In genomic region chr2:128535928-128536327, GRCh38 we compare ENCODE assay signal across 12 cellular contexts.
DNase-seq lines count a peak whose midpoint lies in the region; ATAC-seq, FAIRE-seq and TF ChIP-seq lines count a peak whose summit lies in the region.
"Had no signal": no experiment of that assay in that cellular context is flagged by ENCODE, and none has a peak within 500 bp of the region (broad histone marks: within the 10 kb centered on the region; RNA-seq: fewer than 3 reads in every experiment).

No MANE protein-coding gene starts in this region.

- no TSS peak for BruUV-seq in HCT116 (replicated peaks; lab: Mats Ljungman, UMichigan)

- CTCF ChIA-PET in A549 (lab: Yijun Ruan, JAX) (no interaction called here), HCT116 (lab: Charles Lee) (no interaction called here)

- no peak for FAIRE-seq in A549 (lab: Jason Lieb, UNC)

- intact Hi-C loops in HCT116 (cut with micrococcal nuclease): no loop called here

- RAD21 ChIA-PET in HCT116 (lab: Charles Lee; ENCODE audit: low non-redundant PET in 1 of 2, low total read pairs in 2 of 2, uncharacterized antibody in 2 of 2, unreplicated experiment in 2 of 2): no interaction called here

- no peaks in the 10 kb centered on the region for H3K79me2 ChIP-seq in HCT116 (ENCODE audit: insufficient read depth, low read length)

- TF ChIP-seq EP300 in A549 (IDR thresholded peaks at IDR 0.05): no peak

- TF ChIP-seq POLR2A in A549 (IDR thresholded peaks at IDR 0.05; ENCODE audit: low read length) (no peak), HCT116 (IDR thresholded peaks at IDR 0.05; ENCODE audit: borderline replicate concordance, extremely low read depth, insufficient read depth, insufficient read length) (no peak)

- no peaks in the 10 kb centered on the region for H4K20me1 ChIP-seq in HCT116 (ENCODE audit: insufficient read depth)

- H2AFZ ChIP-seq in HCT116 (ENCODE audit: low read depth, low read length, poor library complexity, severe bottlenecking): peak overlapping the region; percentile 94

- ATAC-seq in A549: peak in 1 of 2 experiments; percentile 67; a peak in 2 of 6 replicates
- peak; percentile 70 for ATAC-seq in HCT116
- no peak for ATAC-seq in GM18907 (IDR thresholded peaks at IDR 0.05; ENCODE audit: unreplicated experiment)
- ATAC-seq: stimulated activated effector memory CD8-positive, alpha-beta T cell treated with anti-CD3 and anti-CD28 coated beads, Interleukin-12 subunit alpha, Interleukin-12 subunit beta, amount 100 ng/mL, for 72 hours had no signal

- 48% methylated on average over 8 of the region's 8 CpGs for WGBS in A549 (ENCODE audit: missing lambda C conversion rate)

- POLR2A ChIA-PET in A549 (lab: Yijun Ruan, JAX) (interaction anchor here (0.6 kb wide), 1 partner anchor 34 kb away, joined by 3 read pairs; no protein-coding TSS in a partner anchor), HCT116 (lab: Charles Lee) (no interaction called here)

- no peak overlapping the region for H3K4me3 ChIP-seq in A549
- peak overlapping the region in 1 of 2 experiments; percentile 30; a peak in 2 of 4 replicates for H3K4me3 ChIP-seq in HCT116 (replicated peaks in 1 of 2; ENCODE audit: low read depth in 1 of 2, low read length in 2 of 2)
- H3K4me3 ChIP-seq in adipocyte (ENCODE audit: low read length): no peak overlapping the region

- H3K36me3 ChIP-seq in HCT116 (ENCODE audit: control insufficient read depth in 1 of 2, insufficient read depth in 2 of 2, low read length in 2 of 2) (no peaks in the 10 kb centered on the region), adipocyte (ENCODE audit: control insufficient read depth, insufficient read depth, low read length, severe bottlenecking) (no peaks in the 10 kb centered on the region)

- H3K4me1 ChIP-seq in A549: no peaks in the 10 kb centered on the region
- peaks cover 20 to 44% of the 10 kb centered on the region in 2 experiments; a peak in 3 of 4 replicates for H3K4me1 ChIP-seq in HCT116 (ENCODE audit: control insufficient read depth in 1 of 2, insufficient read depth in 2 of 2, low read length in 2 of 2)
- peaks cover 31% of the 10 kb centered on the region for H3K4me1 ChIP-seq in adipocyte (ENCODE audit: control insufficient read depth, insufficient read depth, low read length)

- H3K4me2 ChIP-seq in A549 (no peak overlapping the region), HCT116 (ENCODE audit: low read length) (peak overlapping the region; percentile 63)

- no peaks in the 10 kb centered on the region; the same call in 1 of the 2 replicates for H3K9me2 ChIP-seq in HCT116 (ENCODE audit: insufficient read depth)

- H3K9me3 ChIP-seq in A549 (no peaks in the 10 kb centered on the region), HCT116 (ENCODE audit: control insufficient read depth in 1 of 2, insufficient read depth in 1 of 2, low read depth in 1 of 2, low read length in 2 of 2) (no peaks in the 10 kb centered on the region), adipocyte (ENCODE audit: control insufficient read depth, low read length) (no peaks in the 10 kb centered on the region)

- TF ChIP-seq CTCF in A549 (IDR thresholded peaks at IDR 0.05): no peak
- no peak for TF ChIP-seq CTCF in HCT116 (IDR thresholded peaks at IDR 0.05 in 2 of 3, conservative IDR thresholded peaks at IDR 0.05 in 1 of 3; ENCODE audit: borderline replicate concordance in 1 of 3, insufficient read depth in 1 of 3, low read depth in 2 of 3, low read length in 2 of 3)

- DNase-seq in A549 (ENCODE audit: low read depth in 1 of 2, low spot score in 1 of 2) (no peak), HCT116 (ENCODE audit: low read depth, low spot score) (peak; percentile 54), adipocyte (ENCODE audit: low read depth) (peak; percentile 63), iPS-NIHi7 (ENCODE audit: extremely low spot score) (peak; percentile 40), DMS79 (lab: John Stamatoyannopoulos, UW) (no peak)
- no peak for DNase-seq in activated CD8-positive, alpha-beta memory T cell treated with anti-CD3 and anti-CD28 coated beads, Interleukin-2, amount 50 U/mL, for 4 hours
- DNase-seq in activated effector memory CD4-positive, alpha-beta T cell treated with anti-CD3 and anti-CD28 coated beads, Interleukin-2, amount 50 U/mL, for 16 hours: no peak
- DNase-seq: KBM-7; stimulated activated CD4-positive, alpha-beta T cell treated with anti-CD3 and anti-CD28 coated beads, Interleukin-12 subunit alpha, Interleukin-12 subunit beta, amount 100 ng/mL, for 4 hours had no signal

- no peak for TF ChIP-seq RAD21 in A549 (conservative IDR thresholded peaks at IDR 0.05 in 1 of 2, IDR thresholded peaks at IDR 0.05 in 1 of 2)
- no peak for TF ChIP-seq RAD21 in HCT116 (IDR thresholded peaks at IDR 0.05; ENCODE audit: low read depth)

- H3K27ac ChIP-seq in A549 (no peak overlapping the region), HCT116 (ENCODE audit: low read depth, low read length) (no peak overlapping the region)
- H3K27ac ChIP-seq: C4-2B had no signal

- H3K9ac ChIP-seq in HCT116 (ENCODE audit: low read length): 0 out of 2 replicates have a peak overlapping the region, but pooled peaks have one; percentile 20
- no peak overlapping the region for H3K9ac ChIP-seq in adipocyte (ENCODE audit: low read length)

- H3K27me3 ChIP-seq in HCT116 (ENCODE audit: insufficient read depth, low read length) (no peaks in the 10 kb centered on the region), adipocyte (replicated peaks; ENCODE audit: control insufficient read depth, insufficient read depth, low read length) (no peaks in the 10 kb centered on the region)

TF ChIP-seq in A549, 52 proteins besides CTCF, POLR2A, EP300 and RAD21:
- TF ChIP-seq, protein P1, sequence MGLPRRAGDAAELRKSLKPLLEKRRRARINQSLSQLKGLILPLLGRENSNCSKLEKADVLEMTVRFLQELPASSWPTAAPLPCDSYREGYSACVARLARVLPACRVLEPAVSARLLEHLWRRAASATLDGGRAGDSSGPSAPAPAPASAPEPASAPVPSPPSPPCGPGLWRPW (IDR thresholded peaks at IDR 0.05): no peak
- TF ChIP-seq FOSL2 (IDR thresholded peaks at IDR 0.05): no peak
- peak; percentile 36; the same call in 1 of the 2 replicates for TF ChIP-seq FOSL2 (CRISPR knock-in tag; IDR thresholded peaks at IDR 0.05)

TF ChIP-seq in HCT116, 20 proteins besides CTCF, POLR2A, EP300 and RAD21:
- TF ChIP-seq CBX3 (IDR thresholded peaks at IDR 0.05; ENCODE audit: low read depth) (peak; percentile 78; the same call in 1 of the 2 replicates), MAX (IDR thresholded peaks at IDR 0.05) (0 out of 2 replicates have a peak, but pooled peaks have one; percentile 11), FOSL1 (IDR thresholded peaks at IDR 0.05; ENCODE audit: low read depth) (peak; percentile 75), SP1 (IDR thresholded peaks at IDR 0.05; ENCODE audit: low read depth) (peak; percentile 19; the same call in 1 of the 2 replicates), JUND (IDR thresholded peaks at IDR 0.05) (peak; percentile 73)
- TF ChIP-seq, protein P2, sequence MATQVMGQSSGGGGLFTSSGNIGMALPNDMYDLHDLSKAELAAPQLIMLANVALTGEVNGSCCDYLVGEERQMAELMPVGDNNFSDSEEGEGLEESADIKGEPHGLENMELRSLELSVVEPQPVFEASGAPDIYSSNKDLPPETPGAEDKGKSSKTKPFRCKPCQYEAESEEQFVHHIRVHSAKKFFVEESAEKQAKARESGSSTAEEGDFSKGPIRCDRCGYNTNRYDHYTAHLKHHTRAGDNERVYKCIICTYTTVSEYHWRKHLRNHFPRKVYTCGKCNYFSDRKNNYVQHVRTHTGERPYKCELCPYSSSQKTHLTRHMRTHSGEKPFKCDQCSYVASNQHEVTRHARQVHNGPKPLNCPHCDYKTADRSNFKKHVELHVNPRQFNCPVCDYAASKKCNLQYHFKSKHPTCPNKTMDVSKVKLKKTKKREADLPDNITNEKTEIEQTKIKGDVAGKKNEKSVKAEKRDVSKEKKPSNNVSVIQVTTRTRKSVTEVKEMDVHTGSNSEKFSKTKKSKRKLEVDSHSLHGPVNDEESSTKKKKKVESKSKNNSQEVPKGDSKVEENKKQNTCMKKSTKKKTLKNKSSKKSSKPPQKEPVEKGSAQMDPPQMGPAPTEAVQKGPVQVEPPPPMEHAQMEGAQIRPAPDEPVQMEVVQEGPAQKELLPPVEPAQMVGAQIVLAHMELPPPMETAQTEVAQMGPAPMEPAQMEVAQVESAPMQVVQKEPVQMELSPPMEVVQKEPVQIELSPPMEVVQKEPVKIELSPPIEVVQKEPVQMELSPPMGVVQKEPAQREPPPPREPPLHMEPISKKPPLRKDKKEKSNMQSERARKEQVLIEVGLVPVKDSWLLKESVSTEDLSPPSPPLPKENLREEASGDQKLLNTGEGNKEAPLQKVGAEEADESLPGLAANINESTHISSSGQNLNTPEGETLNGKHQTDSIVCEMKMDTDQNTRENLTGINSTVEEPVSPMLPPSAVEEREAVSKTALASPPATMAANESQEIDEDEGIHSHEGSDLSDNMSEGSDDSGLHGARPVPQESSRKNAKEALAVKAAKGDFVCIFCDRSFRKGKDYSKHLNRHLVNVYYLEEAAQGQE (IDR thresholded peaks at IDR 0.05; ENCODE audit: low read depth): no peak

Comparison
In these comparisons a context has a peak if more than half of its experiments do, and no peak if none do; other contexts are left out.
1. DNase-seq: peak in HCT116 (single experiment), adipocyte (single experiment) and iPS-NIHi7 (single experiment); none in A549 (0 of 2), activated CD8-positive, alpha-beta memory T cell treated with anti-CD3 and anti-CD28 coated beads, Interleukin-2, amount 50 U/mL, for 4 hours (single experiment), activated effector memory CD4-positive, alpha-beta T cell treated with anti-CD3 and anti-CD28 coated beads, Interleukin-2, amount 50 U/mL, for 16 hours (single experiment) and DMS79 (single experiment).
2. Of the 6 proteins assayed by ChIP-seq in both A549 and HCT116: peak only in A549: none; only in HCT116: MAX; in both: none; in neither: 5.